In the genomic region with DNA sequence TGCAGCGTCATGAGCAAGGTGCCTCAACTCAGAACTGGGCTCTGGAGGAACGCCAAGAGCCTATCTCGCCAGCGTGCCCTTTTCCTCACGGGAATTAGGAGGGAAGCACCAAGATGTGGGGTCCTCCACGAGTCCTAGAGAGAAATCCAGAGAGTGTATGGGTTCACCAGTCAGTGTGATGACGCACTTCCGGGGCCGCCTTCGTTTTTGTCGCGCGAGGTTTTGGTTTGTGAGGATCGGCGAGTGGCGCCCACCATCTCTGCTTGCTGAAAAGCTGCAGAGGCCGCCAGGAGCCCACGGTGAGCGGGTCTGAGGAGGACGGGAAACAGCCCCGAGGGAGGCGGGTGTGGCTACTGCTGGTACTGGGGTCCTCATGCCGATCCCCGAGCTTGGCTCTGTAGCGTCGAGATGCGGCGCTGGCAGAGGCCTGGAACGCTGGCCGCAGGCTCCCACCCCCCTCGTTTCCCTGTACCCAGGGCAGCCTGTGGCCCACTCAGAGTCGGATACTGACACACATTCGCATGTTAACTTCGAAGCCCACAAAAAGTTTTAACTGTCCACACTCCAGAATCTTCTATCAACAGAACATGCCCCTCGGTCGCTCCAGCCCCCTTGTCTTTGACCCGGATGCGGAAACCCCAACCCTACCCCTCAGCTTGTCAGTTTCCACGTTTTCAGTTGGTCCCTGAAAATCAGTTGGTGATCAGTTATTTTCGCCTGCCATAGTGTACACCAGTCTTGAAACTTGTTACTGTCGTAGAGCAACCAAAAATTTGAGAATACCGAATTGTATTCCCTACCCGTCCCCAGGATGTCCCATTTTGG, we compare ENCODE assay signal across 9 cellular contexts. TPM values are rescaled to one million over a fixed set of nuclear protein-coding genes. Genes with fewer than 3 reads are reported as not detected.
DNase-seq lines count a peak whose midpoint lies in the region; ATAC-seq and TF ChIP-seq lines count a peak whose summit lies in the region.
"Had no signal": no experiment of that assay in that cellular context is flagged by ENCODE, and none has a peak within 500 bp of the region (broad histone marks: within the 10 kb centered on the region; RNA-seq: fewer than 3 reads in every experiment).

No MANE protein-coding gene starts in this region.

- no peak for TF ChIP-seq POLR2A in prostate gland (IDR thresholded peaks at IDR 0.05)

- peaks cover 1% of the 10 kb centered on the region; the same call in 1 of the 2 replicates for H3K27me3 ChIP-seq in BJ (ENCODE audit: control insufficient read depth, insufficient read depth, low read length)
- H3K27me3 ChIP-seq in WERI-Rb-1 (ENCODE audit: insufficient read depth, low read depth, severe bottlenecking): no peaks in the 10 kb centered on the region
- H3K27me3 ChIP-seq in foreskin keratinocyte: peaks cover 11% of the 10 kb centered on the region
- H3K27me3 ChIP-seq in prostate gland (replicated peaks; ENCODE audit: insufficient read depth): no peaks in the 10 kb centered on the region

- ATAC-seq in foreskin keratinocyte: peak; percentile 85

- CTCF ChIA-PET in BJ (lab: Yijun Ruan, JAX) (no interaction called here), HEK293T (lab: Yijun Ruan, JAX) (no interaction called here)

- 82% methylated on average over 43 of the region's 43 CpGs for WGBS in prostate gland

- peaks cover 4% of the 10 kb centered on the region for H3K4me1 ChIP-seq in foreskin keratinocyte
- H3K4me1 ChIP-seq in prostate gland (replicated peaks): no peaks in the 10 kb centered on the region

- DNase-seq in BJ (ENCODE audit: low read depth): no peak
- DNase-seq in WERI-Rb-1: peak; percentile 77
- peak in 1 of 2 donors; percentile 55 for DNase-seq in foreskin keratinocyte
- no peak for DNase-seq in prostate gland (ENCODE audit: low spot score)
- DNase-seq in cerebellar nuclear complex (lab: John Stamatoyannopoulos, UW): no peak
- DNase-seq in HEK293T (ENCODE audit: extremely low spot score): no peak
- DNase-seq in NCI-H526 (lab: John Stamatoyannopoulos, UW): no peak
- DNase-seq in NOMO-1 treated with DMSO at 0.1 percent for 48 hours (lab: John Stamatoyannopoulos, UW; ENCODE audit: unreplicated experiment): no peak
- DNase-seq: DMS53 had no signal

- H3K4me3 ChIP-seq in BJ (ENCODE audit: low read depth, low read length) (peak overlapping the region; percentile 49), WERI-Rb-1 (ENCODE audit: low read depth, low read length) (peak overlapping the region; percentile 48), prostate gland (peak overlapping the region; percentile 1 to 11)

- no peaks in the 10 kb centered on the region for H3K36me3 ChIP-seq in BJ (ENCODE audit: control insufficient read depth, insufficient read depth, low read length)
- peaks cover 4% of the 10 kb centered on the region; the same call in 1 of the 2 replicates for H3K36me3 ChIP-seq in WERI-Rb-1
- H3K36me3 ChIP-seq in prostate gland: no peaks in the 10 kb centered on the region

- intact Hi-C loops in prostate gland (cut with DNase I): no loop called here

- H3K9me3 ChIP-seq in WERI-Rb-1 (ENCODE audit: severe bottlenecking) (no peaks in the 10 kb centered on the region), prostate gland (no peaks in the 10 kb centered on the region)

- no peak for TF ChIP-seq CTCF in BJ (IDR thresholded peaks at IDR 0.05; ENCODE audit: insufficient read depth, low read depth, low read length)
- no peak for TF ChIP-seq CTCF in WERI-Rb-1 (IDR thresholded peaks at IDR 0.05; ENCODE audit: low read depth, low read length)
- TF ChIP-seq CTCF in foreskin keratinocyte (conservative IDR thresholded peaks at IDR 0.05): no peak
- TF ChIP-seq CTCF in prostate gland (IDR thresholded peaks at IDR 0.05): no peak

- POLR2A ChIA-PET in BJ (lab: Charles Lee) (no interaction called here), HEK293T (lab: Yijun Ruan, JAX) (no interaction called here)

- peak overlapping the region; percentile 64 for H3K27ac ChIP-seq in WERI-Rb-1
- peak overlapping the region; percentile 68 for H3K27ac ChIP-seq in foreskin keratinocyte
- H3K27ac ChIP-seq in prostate gland: no peak overlapping the region

TF ChIP-seq in HEK293T, 16 proteins besides CTCF, POLR2A, EP300 and RAD21:
- TF ChIP-seq HDGF (IDR thresholded peaks at IDR 0.05; ENCODE audit: borderline replicate concordance) (no peak), PKNOX1 (IDR thresholded peaks at IDR 0.05) (no peak), BHLHE40 (IDR thresholded peaks at IDR 0.05; ENCODE audit: borderline replicate concordance) (no peak), L3MBTL2 (conservative IDR thresholded peaks at IDR 0.05) (no peak), TARDBP (IDR thresholded peaks at IDR 0.05) (no peak), ZNF384 (IDR thresholded peaks at IDR 0.05) (no peak), SUZ12 (IDR thresholded peaks at IDR 0.05) (no peak), FOXM1 (IDR thresholded peaks at IDR 0.05; ENCODE audit: borderline replicate concordance) (no peak), CTBP1 (IDR thresholded peaks at IDR 0.05; ENCODE audit: borderline replicate concordance) (no peak), LEF1 (IDR thresholded peaks at IDR 0.05; ENCODE audit: borderline replicate concordance) (no peak), NFRKB (IDR thresholded peaks at IDR 0.05) (no peak), SP1 (IDR thresholded peaks at IDR 0.05) (no peak), ARNT (IDR thresholded peaks at IDR 0.05) (no peak)

RNA-seq across cellular contexts. Expression of gene ZNF662, which starts 30.4 kb away (rescaled TPM):
- polyA plus RNA-seq in BJ (2011; rRNA removed) (1.2 and 2.1 TPM in 2 replicates), foreskin keratinocyte (1.2 TPM in 2 replicates)
- 0.87 and 1.1 TPM in 2 replicates for polyA minus RNA-seq in BJ (2011; rRNA and poly(A)+ RNA removed)
- total RNA-seq in foreskin keratinocyte (1.7 and 2.0 TPM in 2 replicates), prostate gland (10 to 100 TPM in 1 of 2 donors, 1 to 10 TPM in 1; 8.6 to 15.5 TPM)

RNA-seq across cellular contexts. Expression of gene GASK1A, which starts 42.7 kb away (rescaled TPM):
- 0.38 and 0.78 TPM in 2 replicates for polyA plus RNA-seq in BJ (2011; rRNA removed)
- 0.31 and 1.4 TPM in 2 replicates for polyA minus RNA-seq in BJ (2011; rRNA and poly(A)+ RNA removed)
- total RNA-seq in foreskin keratinocyte: 0.99 and 1.3 TPM in 2 replicates
- 0.65 and 0.74 TPM in 2 replicates for polyA plus RNA-seq in foreskin keratinocyte
- total RNA-seq in prostate gland: 10 to 100 TPM in 1 of 2 donors, 1 to 10 TPM in 1; 4.7 to 17.5 TPM

Comparison
In these comparisons a context has a peak if more than half of its experiments do, and no peak if none do; other contexts are left out.
1. H3K27ac ChIP-seq: peak in WERI-Rb-1 (single experiment) and foreskin keratinocyte (single experiment); none in prostate gland (0 of 2).
2. Peak in every context shown above with its lines, with median percentiles within 50 percentile points of each other: H3K4me3 ChIP-seq.